Comparison of ENCODE assay signal across 8 cellular contexts in genomic region chr5:27124590-27124989, GRCh38.
DNase-seq lines count a peak whose midpoint lies in the region; ATAC-seq, FAIRE-seq and TF ChIP-seq lines count a peak whose summit lies in the region.

No MANE protein-coding gene starts in this region.

- H3K9me3 Mint-ChIP-seq in nephron progenitor cell: peaks cover 10% of the 10 kb centered on the region

- TF ChIP-seq CTCF in astrocyte of the cerebellum (IDR thresholded peaks at IDR 0.05; ENCODE audit: low read depth, low read length, missing control alignments): peak; percentile 70
- peak; percentile 58 for TF ChIP-seq CTCF in nephron progenitor cell (IDR thresholded peaks at IDR 0.05)

- H3K27me3 Mint-ChIP-seq in nephron progenitor cell (ENCODE audit: low read depth, poor library complexity): no peaks in the 10 kb centered on the region

- in situ Hi-C loops in astrocyte of the cerebellum (cut with HindIII; ENCODE audit: low sequenced_read_pairs): no loop called here

- H3K4me3 ChIP-seq in astrocyte of the cerebellum (ENCODE audit: low read depth, low read length): no peak overlapping the region

- DNase-seq in H54 (ENCODE audit: insufficient read length, low spot score): peak; percentile 17
- DNase-seq in NCI-H1694 (lab: John Stamatoyannopoulos, UW): peak; percentile 37
- peak; percentile 6 for DNase-seq in astrocyte of the cerebellum (ENCODE audit: low read depth)
- DNase-seq in nephron progenitor cell: peak; percentile 28
- no peak for DNase-seq in amniotic stem cell (lab: John Stamatoyannopoulos, UW)
- no peak for DNase-seq in NCI-H226
- no peak for DNase-seq in GM12891 (ENCODE audit: insufficient read length, low spot score)

- TF ChIP-seq POLR2A in H54 (IDR thresholded peaks at IDR 0.05; ENCODE audit: low read depth, low read length) (no peak), GM12891 (IDR thresholded peaks at IDR 0.05; ENCODE audit: low read depth, low read length) (no peak)

- no peak for ATAC-seq in HG03135 (IDR thresholded peaks at IDR 0.05; ENCODE audit: unreplicated experiment)

- H3K4me1 Mint-ChIP-seq in nephron progenitor cell: no peaks in the 10 kb centered on the region

- H3K27ac Mint-ChIP-seq in nephron progenitor cell: no peak overlapping the region

- no peaks in the 10 kb centered on the region for H3K36me3 Mint-ChIP-seq in nephron progenitor cell (ENCODE audit: low read depth)

- FAIRE-seq in H54 (lab: Jason Lieb, UNC): no peak
- FAIRE-seq in GM12891 (lab: Jason Lieb, UNC): no peak

- H3K4me3 Mint-ChIP-seq in nephron progenitor cell: no peak overlapping the region

TF ChIP-seq in GM12891, 5 proteins besides CTCF, POLR2A, EP300 and RAD21:
- TF ChIP-seq SPI1 (IDR thresholded peaks at IDR 0.05; ENCODE audit: low read depth, low read length) (no peak), TAF1 (IDR thresholded peaks at IDR 0.05; ENCODE audit: low read depth, low read length) (no peak), POU2F2 (IDR thresholded peaks at IDR 0.05; ENCODE audit: low read depth, low read length) (no peak)

Comparison
In these comparisons a context has a peak if more than half of its experiments do, and no peak if none do; other contexts are left out.
1. DNase-seq: peak in H54 (single experiment), NCI-H1694 (single experiment), astrocyte of the cerebellum (single experiment) and nephron progenitor cell (single experiment); none in amniotic stem cell (single experiment), NCI-H226 (single experiment) and GM12891 (single experiment).